ENCODE assay signal across 21 cellular contexts in genomic region chr1:15739259-15739658, GRCh38. TPM values are rescaled to one million over a fixed set of nuclear protein-coding genes. Genes with fewer than 3 reads are reported as not detected.
A peak's percentile ranks its signal among the peaks of the same experiment; 100 is the strongest.
DNase-seq lines count a peak whose midpoint lies in the region; ATAC-seq and TF ChIP-seq lines count a peak whose summit lies in the region.
"Had no signal": no experiment of that assay in that cellular context is flagged by ENCODE, and none has a peak within 500 bp of the region (broad histone marks: within the 10 kb centered on the region; RNA-seq: fewer than 3 reads in every experiment).

No MANE protein-coding gene starts in this region.

- no peaks in the 10 kb centered on the region for H3K27me3 Mint-ChIP-seq in neural crest cell (ENCODE audit: low read depth)

- peaks cover 8% of the 10 kb centered on the region for H3K4me1 Mint-ChIP-seq in neural crest cell

- no peaks in the 10 kb centered on the region for H3K4me1 ChIP-seq in cardiac muscle cell (ENCODE audit: low read depth)
- H3K4me1 ChIP-seq in ascending aorta, result peaks cover 18 to 40% of the 10 kb centered on the region in 2 donors
- peaks cover 18 to 66% of the 10 kb centered on the region in 2 donors for H3K4me1 ChIP-seq in thoracic aorta (ENCODE audit: control insufficient read depth in 1 of 2, low read depth in 2 of 2)

- peak overlapping the region; percentile 32 for H3K4me3 Mint-ChIP-seq in neural crest cell

- TF ChIP-seq CTCF in cardiac muscle cell (IDR thresholded peaks at IDR 0.05; ENCODE audit: low read depth, low read length) (no peak), ascending aorta (IDR thresholded peaks at IDR 0.05) (no peak), neural crest cell (conservative IDR thresholded peaks at IDR 0.05) (no peak), thoracic aorta (IDR thresholded peaks at IDR 0.05) (no peak)

- intact Hi-C loops in left ventricle myocardium superior (cut with micrococcal nuclease), result no loop called here
- intact Hi-C loops in ascending aorta (cut with DNase I), result loop anchor here (5.0 kb wide), 1 partner anchor 57 kb away; the partner anchor contains the start of gene PLEKHM2

- H3K9me3 Mint-ChIP-seq in neural crest cell, result no peaks in the 10 kb centered on the region

- DNase-seq in cardiac muscle cell (ENCODE audit: low read depth in 1 of 2, low spot score in 1 of 2), result no peak
- DNase-seq in left ventricle myocardium superior, result no peak
- no peak for DNase-seq in ascending aorta (ENCODE audit: low spot score in 2 of 2)
- no peak for DNase-seq in neural crest cell (ENCODE audit: low read depth, low spot score)
- DNase-seq in thoracic aorta (ENCODE audit: low spot score), result no peak
- no peak for DNase-seq in DMS 273 (lab: John Stamatoyannopoulos, UW; ENCODE audit: unreplicated experiment)
- DNase-seq: 8988T, C1 segment of cervical spinal cord, EL, GF-D8, GOT3, NCI-H187, PC-3, SHP77 treated with DMSO at 0.1 percent for 48 hours, SW 1271 had no signal

- no peak for TF ChIP-seq POLR2A in GM18505 (IDR thresholded peaks at IDR 0.05; ENCODE audit: borderline replicate concordance, extremely low read depth, insufficient read depth, insufficient read length)

- H3K27me3 ChIP-seq in cardiac muscle cell (no peaks in the 10 kb centered on the region), ascending aorta (no peaks in the 10 kb centered on the region), thoracic aorta (replicated peaks; ENCODE audit: insufficient read depth) (no peaks in the 10 kb centered on the region)

- no peaks in the 10 kb centered on the region for H3K9me3 ChIP-seq in cardiac muscle cell (ENCODE audit: low read depth)
- no peaks in the 10 kb centered on the region for H3K9me3 ChIP-seq in ascending aorta
- no peaks in the 10 kb centered on the region for H3K9me3 ChIP-seq in thoracic aorta

- H3K36me3 ChIP-seq in cardiac muscle cell (no peaks in the 10 kb centered on the region), ascending aorta (peaks cover 3 to 18% of the 10 kb centered on the region in 2 donors), thoracic aorta (peaks cover 9% of the 10 kb centered on the region)

- peak overlapping the region; percentile 34 for H3K27ac ChIP-seq in cardiac muscle cell
- peak overlapping the region; percentile 19 to 26 for H3K27ac ChIP-seq in ascending aorta
- peak overlapping the region; percentile 4 to 70 for H3K27ac ChIP-seq in thoracic aorta
- H3K27ac ChIP-seq: SK-N-MC had no signal

- H3K27ac Mint-ChIP-seq in neural crest cell (ENCODE audit: unreplicated experiment), result no peak overlapping the region

- ATAC-seq in left ventricle myocardium superior, result no peak
- no peak for ATAC-seq in thoracic aorta (ENCODE audit: insufficient number of reproducible peaks, low FRiP score, low read depth)
- ATAC-seq in HG03039 (IDR thresholded peaks at IDR 0.05; ENCODE audit: unreplicated experiment), result no peak
- ATAC-seq in GM18505 (IDR thresholded peaks at IDR 0.05; ENCODE audit: unreplicated experiment), result no peak
- ATAC-seq: PC-3 had no signal

- no peak overlapping the region for H3K4me3 ChIP-seq in cardiac muscle cell
- no peak overlapping the region for H3K4me3 ChIP-seq in ascending aorta
- no peak overlapping the region for H3K4me3 ChIP-seq in thoracic aorta
- H3K4me3 ChIP-seq: SK-N-MC had no signal

- no peaks in the 10 kb centered on the region for H3K36me3 Mint-ChIP-seq in neural crest cell (ENCODE audit: low read depth)

RNA-seq across cellular contexts. Expression of gene TMEM82, which starts 3.0 kb away (rescaled TPM):
- total RNA-seq in cardiac muscle cell (0.51 TPM in 1 of 2 replicates, not detected in the other), left ventricle myocardium superior (not detected), ascending aorta (not detected), neural crest cell (not detected in 2 replicates), thoracic aorta (not detected)
- polyA plus RNA-seq in cardiac muscle cell, result not detected in 2 replicates
- total RNA-seq: M059J, NCI-H460, PC-3, RPMI7951 had no signal

RNA-seq across cellular contexts. Expression of gene SLC25A34, which starts 3.2 kb away (rescaled TPM):
- total RNA-seq in cardiac muscle cell, result 6.7 and 6.9 TPM in 2 replicates
- 1.8 and 2.0 TPM in 2 replicates for polyA plus RNA-seq in cardiac muscle cell
- total RNA-seq in left ventricle myocardium superior, result 52.8 TPM
- total RNA-seq in ascending aorta, result 5.7 TPM
- total RNA-seq in neural crest cell, result 2.9 and 3.3 TPM in 2 replicates
- total RNA-seq in thoracic aorta, result 1 to 10 TPM; 2.4 to 7.5 TPM

RNA-seq across cellular contexts. Expression of gene FBLIM1, which starts 19.3 kb away (rescaled TPM):
- total RNA-seq in cardiac muscle cell (141 and 186 TPM in 2 replicates), left ventricle myocardium superior (100 TPM), ascending aorta (641 TPM), neural crest cell (6.2 and 7.9 TPM in 2 replicates), thoracic aorta (100 to 1,000 TPM; 731 to 997 TPM)
- 91.6 and 157 TPM in 2 replicates for polyA plus RNA-seq in cardiac muscle cell

RNA-seq across cellular contexts. Expression of gene PLEKHM2, which starts 55.1 kb away (rescaled TPM):
- total RNA-seq in cardiac muscle cell (71.9 and 99.8 TPM in 2 replicates), left ventricle myocardium superior (95.2 TPM), ascending aorta (129 TPM), neural crest cell (61.2 and 64.5 TPM in 2 replicates), thoracic aorta (10 to 100 TPM; 53.7 to 74.6 TPM)
- 56.8 and 68.3 TPM in 2 replicates for polyA plus RNA-seq in cardiac muscle cell

Comparison
In these comparisons a context has a peak if more than half of its experiments do, and no peak if none do; other contexts are left out.
1. RNA of gene FBLIM1, which starts 19.3 kb away (total RNA-seq): 731 to 997 TPM in thoracic aorta, 641 TPM in ascending aorta (single experiment), 141 to 186 TPM in cardiac muscle cell and 100 TPM in left ventricle myocardium superior (single experiment); 6.2 to 7.9 TPM in neural crest cell; every median in the first group is over 10 times any median in the second.
2. Peak in every context shown above with its lines, with median percentiles within 50 percentile points of each other: H3K27ac ChIP-seq.